In genomic region chr3:54771050-54771449, GRCh38 we compare ENCODE assay signal across 19 cellular contexts.
DNase-seq lines count a peak whose midpoint lies in the region; ATAC-seq, FAIRE-seq and TF ChIP-seq lines count a peak whose summit lies in the region.
"Had no signal": no experiment of that assay in that cellular context is flagged by ENCODE, and none has a peak within 500 bp of the region (broad histone marks: within the 10 kb centered on the region; RNA-seq: fewer than 3 reads in every experiment).

No MANE protein-coding gene starts in this region.

- peak overlapping the region in 1 of 2 experiments; percentile 71 for H2BK12ac ChIP-seq in mesenchymal stem cell (ENCODE audit: low read length in 2 of 2)
- H2BK12ac ChIP-seq in trophoblast cell (ENCODE audit: low read length): peak overlapping the region; percentile 52

- H3K27me3 ChIP-seq in SK-N-SH (ENCODE audit: insufficient read depth) (no peaks in the 10 kb centered on the region), mesenchymal stem cell (ENCODE audit: control insufficient read depth in 1 of 2, insufficient read depth in 1 of 2, low read length in 2 of 2) (peaks cover 0 to 6% of the 10 kb centered on the region in 2 experiments), trophoblast cell (ENCODE audit: insufficient read depth, low read length) (no peaks in the 10 kb centered on the region)

- H2AFZ ChIP-seq in SK-N-SH (ENCODE audit: low read depth) (no peak overlapping the region), mesenchymal stem cell (ENCODE audit: low read depth, low read length) (no peak overlapping the region), trophoblast cell (ENCODE audit: insufficient read depth, low read length, poor library complexity) (no peak overlapping the region)
- H2AFZ ChIP-seq: GM23338 had no signal

- H3K23ac ChIP-seq in mesenchymal stem cell (ENCODE audit: low read length in 2 of 2): no peak overlapping the region
- no peak overlapping the region for H3K23ac ChIP-seq in trophoblast cell (ENCODE audit: low read length)

- DNase-seq in SK-N-SH (peak; percentile 17), SK-N-DZ (ENCODE audit: low spot score) (peak; percentile 96), mesenchymal stem cell (no peak), trophoblast cell (no peak), NCI-H510A treated with DMSO at 0.1 percent for 48 hours (lab: John Stamatoyannopoulos, UW) (no peak), RCC 7860 (ENCODE audit: low spot score) (no peak)
- no peak for DNase-seq in stimulated activated CD4-positive, alpha-beta T cell treated with anti-CD3 and anti-CD28 coated beads, Interleukin-1b, Interleukin-23, amount 100 ng/mL, for 48 hours
- DNase-seq: CD8-positive, alpha-beta T cell; COR-L47; DMS153; DMS79 treated with DMSO at 0.1 percent for 48 hours; EL; GDM1; H9 had no signal

- peak in 1 of 2 experiments; percentile 63; a peak in 1 of 4 replicates for TF ChIP-seq EP300 in SK-N-SH (IDR thresholded peaks at IDR 0.05; ENCODE audit: borderline replicate concordance in 1 of 2, low read depth in 1 of 2, low read length in 1 of 2)

- H2BK120ac ChIP-seq in mesenchymal stem cell (ENCODE audit: low read depth, low read length) (no peak overlapping the region), trophoblast cell (ENCODE audit: insufficient read depth, low read length, poor library complexity) (peak overlapping the region; percentile 26)

- H4K91ac ChIP-seq in mesenchymal stem cell (ENCODE audit: low read length) (peak overlapping the region; percentile 32), trophoblast cell (ENCODE audit: low read depth, low read length) (peak overlapping the region; percentile 59)

- H3K18ac ChIP-seq in mesenchymal stem cell (ENCODE audit: low read depth in 1 of 2, low read length in 2 of 2) (peak overlapping the region in 1 of 2 experiments; percentile 48), trophoblast cell (ENCODE audit: low read length) (peak overlapping the region; percentile 8)

- no peak overlapping the region for H3K4me3 ChIP-seq in SK-N-SH (ENCODE audit: low read depth in 2 of 2, low read length in 1 of 2)
- no peak overlapping the region for H3K4me3 ChIP-seq in mesenchymal stem cell (ENCODE audit: insufficient read depth in 1 of 2, low read depth in 1 of 2, low read length in 2 of 2)
- H3K4me3 ChIP-seq in trophoblast cell (ENCODE audit: low read depth, low read length): no peak overlapping the region
- H3K4me3 ChIP-seq: A549, GM23338 had no signal

- ATAC-seq in SK-N-SH treated with all-trans-retinoic acid at 6 μM for 48 hours: no peak
- ATAC-seq: A549; CD8-positive, alpha-beta T cell; GM23338 had no signal

- no peak overlapping the region for H3K27ac ChIP-seq in SK-N-SH (ENCODE audit: low read depth in 2 of 2, low read length in 1 of 2)
- no peak overlapping the region for H3K27ac ChIP-seq in mesenchymal stem cell (ENCODE audit: low read length, poor library complexity, severe bottlenecking)
- H3K27ac ChIP-seq in trophoblast cell (ENCODE audit: low read depth, low read length): peak overlapping the region; percentile 82
- H3K27ac ChIP-seq: A549 had no signal

- H4K20me1 ChIP-seq in SK-N-SH (ENCODE audit: insufficient read depth): no peaks in the 10 kb centered on the region

- no peak for TF ChIP-seq CTCF in SK-N-SH (IDR thresholded peaks at IDR 0.05)

- H3K4me2 ChIP-seq in SK-N-SH (no peak overlapping the region), mesenchymal stem cell (ENCODE audit: low read length, poor library complexity, severe bottlenecking) (no peak overlapping the region), trophoblast cell (ENCODE audit: low read length) (peak overlapping the region; percentile 6)
- H3K4me2 ChIP-seq: A549, GM23338 had no signal

- H3K9ac ChIP-seq in SK-N-SH (no peak overlapping the region), mesenchymal stem cell (ENCODE audit: low read length) (no peak overlapping the region), trophoblast cell (ENCODE audit: low read length) (no peak overlapping the region)

- H3K36me3 ChIP-seq in SK-N-SH (replicated peaks in 1 of 2; ENCODE audit: control insufficient read depth in 1 of 2, insufficient read depth in 2 of 2, low read length in 1 of 2): no peaks in the 10 kb centered on the region
- no peaks in the 10 kb centered on the region for H3K36me3 ChIP-seq in mesenchymal stem cell (ENCODE audit: control insufficient read depth in 1 of 2, insufficient read depth in 2 of 2, low read depth in 1 of 2, low read length in 2 of 2)
- no peaks in the 10 kb centered on the region for H3K36me3 ChIP-seq in trophoblast cell (ENCODE audit: control insufficient read depth in 1 of 2, insufficient read depth in 2 of 2, low read length in 2 of 2)

- H3K14ac ChIP-seq in mesenchymal stem cell (ENCODE audit: low read length in 2 of 2) (peak overlapping the region in 1 of 2 experiments; percentile 26), trophoblast cell (ENCODE audit: low read length) (peak overlapping the region; percentile 5)

- H2BK5ac ChIP-seq in mesenchymal stem cell (ENCODE audit: low read depth, low read length, poor library complexity, severe bottlenecking) (no peak overlapping the region), trophoblast cell (ENCODE audit: low read depth, low read length, poor library complexity) (peak overlapping the region; percentile 51)

- no peak for FAIRE-seq in RCC 7860 (lab: Jason Lieb, UNC)
- FAIRE-seq: A549, D721Med, GM12892 had no signal

- H3K79me2 ChIP-seq in SK-N-SH (ENCODE audit: insufficient read depth): no peaks in the 10 kb centered on the region
- no peaks in the 10 kb centered on the region for H3K79me2 ChIP-seq in trophoblast cell (ENCODE audit: control insufficient read depth, insufficient read depth, low read length, poor library complexity)

- no peak for TF ChIP-seq RAD21 in SK-N-SH (IDR thresholded peaks at IDR 0.05; ENCODE audit: low read length)

- H3K9me2 ChIP-seq in SK-N-SH: no peaks in the 10 kb centered on the region

- H4K12ac ChIP-seq in trophoblast cell (ENCODE audit: low read depth, low read length): no peak overlapping the region

- POLR2A ChIA-PET in SK-N-SH (lab: Yijun Ruan, JAX): interaction anchor here (1.0 kb wide), 1 partner anchor 14 kb away, joined by 3 read pairs; no protein-coding TSS in a partner anchor

- H3K4ac ChIP-seq in mesenchymal stem cell (ENCODE audit: low read depth in 1 of 2, low read length in 2 of 2) (no peak overlapping the region), trophoblast cell (ENCODE audit: low read depth, low read length) (no peak overlapping the region)

- H3K79me1 ChIP-seq in mesenchymal stem cell (replicated peaks; ENCODE audit: low read length, poor library complexity, severe bottlenecking): no peaks in the 10 kb centered on the region
- peaks cover 8% of the 10 kb centered on the region for H3K79me1 ChIP-seq in trophoblast cell (ENCODE audit: low read length)

- H2BK15ac ChIP-seq in mesenchymal stem cell (ENCODE audit: low read depth, poor library complexity, severe bottlenecking): no peak overlapping the region

- WGBS in SK-N-SH (ENCODE audit: low lambda C conversion rate): 20% methylated on average over 2 of the region's 2 CpGs
- 73% methylated on average over 1 of the region's 2 CpGs for WGBS in mesenchymal stem cell
- no CpG with 5 or more reads among the region's 2 CpGs for WGBS in trophoblast cell (ENCODE audit: extremely low coverage, insufficient coverage, insufficient read length)

- CTCF ChIA-PET in SK-N-SH (lab: Yijun Ruan, JAX): interaction anchor here (0.6 to 1.8 kb wide), 4 partner anchors 12 to 60 kb away, joined by 3 to 5 read pairs (median 4); no protein-coding TSS in a partner anchor

- H3K4me1 ChIP-seq in SK-N-SH (ENCODE audit: control insufficient read depth in 1 of 2, insufficient read depth in 2 of 2, low read depth in 1 of 2, low read length in 1 of 2) (peaks cover 0 to 6% of the 10 kb centered on the region in 2 experiments; a peak in 1 of 4 replicates), mesenchymal stem cell (ENCODE audit: control insufficient read depth, insufficient read depth, low read depth, low read length) (peaks cover 2% of the 10 kb centered on the region), trophoblast cell (ENCODE audit: control insufficient read depth in 1 of 2, insufficient read depth in 2 of 2, low read length in 2 of 2) (peaks cover 9 to 18% of the 10 kb centered on the region in 2 experiments)
- H3K4me1 ChIP-seq: A549 had no signal

- H4K8ac ChIP-seq in mesenchymal stem cell (ENCODE audit: low read length) (peak overlapping the region; percentile 24), trophoblast cell (ENCODE audit: low read depth, low read length) (no peak overlapping the region)

- no peaks in the 10 kb centered on the region for H3K9me3 ChIP-seq in SK-N-SH
- no peaks in the 10 kb centered on the region for H3K9me3 ChIP-seq in mesenchymal stem cell (ENCODE audit: control insufficient read depth, low read length)
- H3K9me3 ChIP-seq in trophoblast cell (ENCODE audit: insufficient read depth, low read depth, low read length): no peaks in the 10 kb centered on the region
- H3K9me3 ChIP-seq: A549 had no signal

- no peak overlapping the region for H2AK5ac ChIP-seq in mesenchymal stem cell (ENCODE audit: low read length, severe bottlenecking)
- H2AK5ac ChIP-seq in trophoblast cell (ENCODE audit: low read length): no peak overlapping the region

- H3F3A ChIP-seq in SK-N-SH (replicated peaks; ENCODE audit: insufficient read depth): no peaks in the 10 kb centered on the region

TF ChIP-seq in SK-N-SH, 30 proteins besides CTCF, POLR2A, EP300 and RAD21 (continues in another document):
- TF ChIP-seq GATA2 (CRISPR knock-in tag; IDR thresholded peaks at IDR 0.05) (peak; percentile 71), RCOR1 (IDR thresholded peaks at IDR 0.05; ENCODE audit: low read length) (peak; percentile 19; the same call in 1 of the 2 replicates)
- TF ChIP-seq, protein P1, sequence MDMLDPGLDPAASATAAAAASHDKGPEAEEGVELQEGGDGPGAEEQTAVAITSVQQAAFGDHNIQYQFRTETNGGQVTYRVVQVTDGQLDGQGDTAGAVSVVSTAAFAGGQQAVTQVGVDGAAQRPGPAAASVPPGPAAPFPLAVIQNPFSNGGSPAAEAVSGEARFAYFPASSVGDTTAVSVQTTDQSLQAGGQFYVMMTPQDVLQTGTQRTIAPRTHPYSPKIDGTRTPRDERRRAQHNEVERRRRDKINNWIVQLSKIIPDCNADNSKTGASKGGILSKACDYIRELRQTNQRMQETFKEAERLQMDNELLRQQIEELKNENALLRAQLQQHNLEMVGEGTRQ (IDR thresholded peaks at IDR 0.05; ENCODE audit: borderline replicate concordance, low read depth, low read length): no peak

Comparison
In these comparisons a context has a peak if more than half of its experiments do, and no peak if none do; other contexts are left out.
1. DNase-seq: peak in SK-N-SH (single experiment) and SK-N-DZ (single experiment); none in mesenchymal stem cell (single experiment), trophoblast cell (0 of 2), NCI-H510A treated with DMSO at 0.1 percent for 48 hours (single experiment), RCC 7860 (single experiment) and stimulated activated CD4-positive, alpha-beta T cell treated with anti-CD3 and anti-CD28 coated beads, Interleukin-1b, Interleukin-23, amount 100 ng/mL, for 48 hours (single experiment).